15 cellular contexts compared by ENCODE assay signal in the genomic region with DNA sequence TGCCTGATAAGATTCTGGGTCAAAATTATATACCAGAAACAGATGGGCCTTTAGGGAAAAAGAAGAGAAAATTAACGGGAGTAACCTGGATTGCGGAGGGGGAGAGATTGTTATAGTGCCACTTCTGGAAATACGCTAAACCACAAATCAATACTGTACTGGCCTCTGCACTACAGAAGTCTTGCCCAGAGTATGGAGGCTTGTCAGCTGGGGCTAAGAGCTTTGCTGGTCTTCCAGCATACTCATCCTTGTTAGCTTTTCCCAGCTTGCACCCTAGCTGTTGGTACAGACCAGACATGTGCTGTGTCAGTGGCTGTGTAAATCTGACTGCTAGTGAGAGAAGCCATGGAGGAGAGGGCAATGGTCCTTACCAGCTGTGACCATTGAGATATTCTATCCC. TPM values are rescaled to one million over a fixed set of nuclear protein-coding genes. Genes with fewer than 3 reads are reported as not detected.
DNase-seq lines count a peak whose midpoint lies in the region; ATAC-seq and TF ChIP-seq lines count a peak whose summit lies in the region.
"Had no signal": no experiment of that assay in that cellular context is flagged by ENCODE, and none has a peak within 500 bp of the region (broad histone marks: within the 10 kb centered on the region; RNA-seq: fewer than 3 reads in every experiment).

No MANE protein-coding gene starts in this region.

- intact Hi-C loops in Calu3 (cut with micrococcal nuclease; ENCODE audit: unreplicated experiment): no loop called here
- intact Hi-C loops in adrenal gland (cut with DNase I): no loop called here

- H2BK120ac ChIP-seq in neuronal stem cell (ENCODE audit: low read depth, low read length): no peak overlapping the region

- H3K36me3 Mint-ChIP-seq in Calu3 (ENCODE audit: insufficient read depth, unreplicated experiment): peaks cover 68% of the 10 kb centered on the region

- H3K14ac ChIP-seq in neuronal stem cell (ENCODE audit: low read length): no peak overlapping the region

- TF ChIP-seq CTCF in Calu3 (IDR thresholded peaks at IDR 0.05; ENCODE audit: unreplicated experiment) (no peak), HEK293 (tag by site-specific recombination; IDR thresholded peaks at IDR 0.05) (no peak), adrenal gland (IDR thresholded peaks at IDR 0.05) (no peak)

- H2BK12ac ChIP-seq in neuronal stem cell (ENCODE audit: low read length): no peak overlapping the region

- H3K4me2 ChIP-seq in neuronal stem cell (ENCODE audit: insufficient read depth, low read length, poor library complexity, severe bottlenecking): no peak overlapping the region
- H3K4me2 ChIP-seq: KMS-11 had no signal

- WGBS in adrenal gland, 4 donors: 90 to 96% (median 93%) methylated on average over 3 of the region's 3 CpGs
- no CpG with 5 or more reads among the region's 3 CpGs for WGBS in neuronal stem cell (ENCODE audit: extremely low coverage in 2 of 2, insufficient read length in 2 of 2, insufficient replicate concordance in 1 of 2), 2 donors

- no peaks in the 10 kb centered on the region for H3K4me1 Mint-ChIP-seq in Calu3 (ENCODE audit: low read depth, unreplicated experiment)

- no peak overlapping the region for H4K8ac ChIP-seq in neuronal stem cell (ENCODE audit: low read depth, low read length)

- no peak overlapping the region for H2BK5ac ChIP-seq in neuronal stem cell (ENCODE audit: low read length)

- H3K4me1 ChIP-seq in HEK293 (ENCODE audit: control insufficient read depth, insufficient read depth, low read length) (no peaks in the 10 kb centered on the region), adrenal gland (replicated peaks in 1 of 2) (peaks cover 19 to 28% of the 10 kb centered on the region in 2 donors), neuronal stem cell (ENCODE audit: control insufficient read depth in 2 of 2, insufficient read depth in 1 of 2, low read depth in 1 of 2, low read length in 2 of 2) (no peaks in the 10 kb centered on the region)

- no peak for TF ChIP-seq POLR2A in adrenal gland (IDR thresholded peaks at IDR 0.05)

- H3K4me3 Mint-ChIP-seq in Calu3 (ENCODE audit: low read depth, unreplicated experiment): no peak overlapping the region

- no peaks in the 10 kb centered on the region for H3K27me3 Mint-ChIP-seq in Calu3 (ENCODE audit: unreplicated experiment)

- H3K18ac ChIP-seq in neuronal stem cell (ENCODE audit: low read length): no peak overlapping the region

- no peaks in the 10 kb centered on the region for H3K79me1 ChIP-seq in neuronal stem cell (ENCODE audit: low read depth, low read length)

- H4K91ac ChIP-seq in neuronal stem cell (ENCODE audit: low read depth, low read length, poor library complexity): peak overlapping the region; percentile 76

- CTCF ChIA-PET in Calu3 (lab: Charles Lee) (no interaction called here), HEK293 (lab: Yijun Ruan, JAX) (interaction anchor here (0.6 to 1.3 kb wide), 2 partner anchors 20 to 207 kb away, joined by 3 to 5 read pairs; no protein-coding TSS in a partner anchor)

- H3K9me3 ChIP-seq in HEK293 (ENCODE audit: control insufficient read depth, insufficient read depth, low read depth, low read length) (no peaks in the 10 kb centered on the region), adrenal gland (replicated peaks in 1 of 3) (no peaks in the 10 kb centered on the region), neuronal stem cell (replicated peaks in 1 of 2; ENCODE audit: control insufficient read depth in 2 of 2, insufficient read depth in 1 of 2, low read depth in 1 of 2, low read length in 2 of 2) (peaks cover 0 to 2% of the 10 kb centered on the region in 2 donors)

- POLR2A ChIA-PET in HEK293 (lab: Yijun Ruan, JAX): interaction anchor here (0.6 to 3.6 kb wide), 7 partner anchors 8 to 200 kb away, joined by 3 to 22 read pairs (median 4); partner anchors contain the start of genes AGBL5 and OST4

- DNase-seq in Calu3 (no peak), adrenal gland (no peak), neuronal stem cell (ENCODE audit: low spot score) (no peak), NCI-H1048 (lab: John Stamatoyannopoulos, UW) (no peak)
- no peak for DNase-seq in activated effector memory CD4-positive, alpha-beta T cell treated with Interleukin-2 at 50 U/mL for 16 hours
- DNase-seq: DMS79 treated with DMSO at 0.1 percent for 48 hours; H7; NCI-H2171 treated with DMSO at 0.1 percent for 48 hours; NCI-H748 treated with DMSO at 0.1 percent for 48 hours; NK-92 treated with Interleukin-12 subunit alpha and Interleukin-12 subunit beta, amount 100 ng/mL, for 24 hours; SHP77 had no signal

- H3K9ac ChIP-seq in neuronal stem cell (ENCODE audit: low read depth, low read length, poor library complexity): no peak overlapping the region
- H3K9ac ChIP-seq: KMS-11 had no signal

- no peak overlapping the region for H3K23ac ChIP-seq in neuronal stem cell (ENCODE audit: low read depth, low read length, poor library complexity)

- H3K27me3 ChIP-seq in adrenal gland (no peaks in the 10 kb centered on the region), neuronal stem cell (ENCODE audit: control insufficient read depth in 3 of 3, insufficient read depth in 3 of 3, low read depth in 1 of 3, low read length in 3 of 3) (no peaks in the 10 kb centered on the region)

- no TSS peak for BruUV-seq in Calu3 (replicated peaks; lab: Mats Ljungman, UMichigan)

- H3K4ac ChIP-seq in neuronal stem cell (ENCODE audit: low read length): no peak overlapping the region

- H3K27ac Mint-ChIP-seq in Calu3 (ENCODE audit: unreplicated experiment): peak overlapping the region; percentile 58

- H2AK5ac ChIP-seq in neuronal stem cell (ENCODE audit: low read depth, low read length): no peak overlapping the region

- no peak overlapping the region for H3K4me3 ChIP-seq in HEK293 (ENCODE audit: low read depth, low read length)
- no peak overlapping the region for H3K4me3 ChIP-seq in adrenal gland
- no peak overlapping the region for H3K4me3 ChIP-seq in neuronal stem cell (ENCODE audit: low read length in 2 of 2)

- H3K36me3 ChIP-seq in HEK293 (ENCODE audit: control insufficient read depth in 2 of 2, insufficient read depth in 1 of 2, low read length in 2 of 2) (peaks cover 8 to 81% of the 10 kb centered on the region in 2 experiments), adrenal gland (replicated peaks in 1 of 2) (peaks cover 0 to 38% of the 10 kb centered on the region in 2 donors), neuronal stem cell (replicated peaks in 1 of 2; ENCODE audit: control insufficient read depth in 2 of 2, insufficient read depth in 2 of 2, low read length in 2 of 2) (peaks cover 40 to 86% of the 10 kb centered on the region in 2 donors)

- no peak for ATAC-seq in HG03280 (IDR thresholded peaks at IDR 0.05; ENCODE audit: unreplicated experiment)

- no peak overlapping the region for H3K27ac ChIP-seq in HEK293 (ENCODE audit: extremely low read depth, low read depth, low read length)
- H3K27ac ChIP-seq in adrenal gland: peak overlapping the region in 3 of 5 donors; percentile 59 to 79 (median 61)
- H3K27ac ChIP-seq in neuronal stem cell (replicated peaks; ENCODE audit: low read length): no peak overlapping the region
- H3K27ac ChIP-seq: C4-2B, KMS-11 had no signal

- no peak overlapping the region for H2AFZ ChIP-seq in neuronal stem cell (ENCODE audit: low read length)

- H2BK15ac ChIP-seq in neuronal stem cell (ENCODE audit: low read length): no peak overlapping the region

- H3K9me3 Mint-ChIP-seq in Calu3 (ENCODE audit: low read depth, unreplicated experiment): no peaks in the 10 kb centered on the region

TF ChIP-seq in HEK293, 187 proteins besides CTCF, POLR2A, EP300 and RAD21 (continues in another document):
- TF ChIP-seq ZNF23 (tag by site-specific recombination; IDR thresholded peaks at IDR 0.05; ENCODE audit: borderline replicate concordance): no peak

RNA-seq across cellular contexts. Expression of gene AGBL5, which starts 8.9 kb away (rescaled TPM):
- 20.2 and 25.2 TPM in 2 replicates for total RNA-seq in Calu3 (2022)
- 10 to 100 TPM; 23.4 to 42.4 (median 30.4) TPM for total RNA-seq in adrenal gland
- polyA plus RNA-seq in adrenal gland: 10 to 100 TPM; 21.2 to 31.3 (median 29.8) TPM
- polyA plus RNA-seq in neuronal stem cell (2013, experiment 1 of 2): 79.9 TPM
- 78.2 TPM for polyA plus RNA-seq in neuronal stem cell (2013, experiment 2 of 2)

RNA-seq across cellular contexts. Expression of gene OST4, which starts 11.1 kb away (rescaled TPM):
- total RNA-seq in Calu3 (2022) (163 and 172 TPM in 2 replicates), adrenal gland (100 to 1,000 TPM; 174 to 573 (median 381) TPM)
- 100 to 1,000 TPM; 387 to 602 (median 531) TPM for polyA plus RNA-seq in adrenal gland
- polyA plus RNA-seq in neuronal stem cell (2013, experiment 1 of 2): 668 TPM
- 664 TPM for polyA plus RNA-seq in neuronal stem cell (2013, experiment 2 of 2)

RNA-seq across cellular contexts. Expression of gene EMILIN1, which starts 18.1 kb away (rescaled TPM):
- total RNA-seq in Calu3 (2022): 0.12 and 0.19 TPM in 2 replicates
- total RNA-seq in adrenal gland: 100 to 1,000 TPM in 5 of 8 donors, 10 to 100 TPM in 3; 51.6 to 243 (median 127) TPM
- 100 to 1,000 TPM in 1 of 3 donors, 10 to 100 TPM in 1, 1 to 10 TPM in 1; 4.2 to 168 (median 84.4) TPM for polyA plus RNA-seq in adrenal gland
- polyA plus RNA-seq in neuronal stem cell (2013, experiment 1 of 2): 3.0 TPM
- 2.9 TPM for polyA plus RNA-seq in neuronal stem cell (2013, experiment 2 of 2)

RNA-seq across cellular contexts. Expression of gene KHK, which starts 26.2 kb away (rescaled TPM):
- total RNA-seq in Calu3 (2022) (2.0 and 4.2 TPM in 2 replicates), adrenal gland (10 to 100 TPM in 4 of 8 donors, 1 to 10 TPM in 4; 4.0 to 14.4 (median 10.0) TPM)
- 1 to 10 TPM; 3.3 to 6.7 (median 4.9) TPM for polyA plus RNA-seq in adrenal gland
- polyA plus RNA-seq in neuronal stem cell (2013, experiment 1 of 2): 3.8 TPM
- polyA plus RNA-seq in neuronal stem cell (2013, experiment 2 of 2): 3.7 TPM

RNA-seq across cellular contexts. Expression of gene TMEM214, which starts 27.6 kb away (rescaled TPM):
- total RNA-seq in Calu3 (2022) (75.9 and 79.6 TPM in 2 replicates), adrenal gland (100 to 1,000 TPM in 2 of 8 donors, 10 to 100 TPM in 6; 39.7 to 124 (median 53.2) TPM)
- polyA plus RNA-seq in adrenal gland: 100 to 1,000 TPM in 1 of 3 donors, 10 to 100 TPM in 2; 63.7 to 111 (median 96.8) TPM
- polyA plus RNA-seq in neuronal stem cell (2013, experiment 1 of 2): 21.6 TPM
- 22.1 TPM for polyA plus RNA-seq in neuronal stem cell (2013, experiment 2 of 2)

Comparison
In these comparisons a context has a peak if more than half of its experiments do, and no peak if none do; other contexts are left out.
1. H3K27ac ChIP-seq: peak in adrenal gland (3 of 5); none in HEK293 (single experiment) and neuronal stem cell (single experiment).
2. RNA of gene EMILIN1, which starts 18.1 kb away (total RNA-seq): 51.6 to 243 TPM in adrenal gland; 0.12 to 0.19 TPM in Calu3; every median in the first group is over 10 times any median in the second.